In the genomic region with DNA sequence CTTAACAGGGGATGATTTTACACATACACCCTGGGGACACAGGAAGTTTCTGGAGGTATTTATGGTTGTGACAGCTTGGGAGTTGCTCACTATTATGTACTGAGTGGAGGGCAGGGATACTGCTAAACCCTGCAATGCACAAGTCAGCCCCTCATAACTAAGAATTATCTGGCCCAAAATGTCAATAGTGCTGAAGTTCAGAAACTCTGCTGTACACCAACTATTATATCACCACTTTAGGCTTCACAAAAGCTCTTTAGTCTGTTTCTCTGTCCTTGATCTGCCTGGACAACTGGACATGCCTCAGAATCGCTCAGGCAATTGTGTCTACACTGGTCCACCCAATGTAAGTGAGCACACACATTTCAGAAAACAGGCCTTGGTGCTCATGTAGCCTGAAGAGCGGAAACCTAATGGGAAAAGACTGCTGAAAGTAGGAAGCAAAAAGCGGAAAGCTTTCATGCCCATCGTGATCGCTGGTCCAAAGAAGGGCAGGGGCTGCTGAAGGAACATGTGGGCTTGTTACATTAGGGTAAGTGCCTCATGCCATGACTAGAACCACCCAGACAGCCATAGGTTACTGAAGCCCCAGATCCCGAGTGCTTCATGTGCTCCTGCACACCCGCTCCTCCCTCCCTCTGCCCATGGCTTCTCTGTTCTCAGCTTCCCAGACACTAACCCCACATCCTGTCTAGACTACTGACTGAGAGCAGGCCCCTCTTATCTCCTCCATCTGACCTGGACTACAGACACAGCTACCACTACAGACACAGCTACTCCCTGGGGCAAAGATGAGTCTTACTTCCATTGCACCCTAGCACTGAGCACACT, we compare ENCODE assay signal across 1 cellular context.
A peak's percentile ranks its signal among the peaks of the same experiment; 100 is the strongest.
TF ChIP-seq lines count a peak whose summit lies in the region.

No MANE protein-coding gene starts in this region.

TF ChIP-seq in HepG2, 621 proteins besides CTCF, POLR2A, EP300 and RAD21 (continues in another document):
- no peak for TF ChIP-seq DNMT1 (CRISPR knock-in tag; IDR thresholded peaks at IDR 0.05)
- TF ChIP-seq JDP2 (CRISPR knock-in tag; IDR thresholded peaks at IDR 0.05; ENCODE audit: borderline replicate concordance) = no peak
- no peak for TF ChIP-seq ZNF607 (CRISPR knock-in tag; IDR thresholded peaks at IDR 0.05; ENCODE audit: borderline replicate concordance)
- TF ChIP-seq, protein P1, sequence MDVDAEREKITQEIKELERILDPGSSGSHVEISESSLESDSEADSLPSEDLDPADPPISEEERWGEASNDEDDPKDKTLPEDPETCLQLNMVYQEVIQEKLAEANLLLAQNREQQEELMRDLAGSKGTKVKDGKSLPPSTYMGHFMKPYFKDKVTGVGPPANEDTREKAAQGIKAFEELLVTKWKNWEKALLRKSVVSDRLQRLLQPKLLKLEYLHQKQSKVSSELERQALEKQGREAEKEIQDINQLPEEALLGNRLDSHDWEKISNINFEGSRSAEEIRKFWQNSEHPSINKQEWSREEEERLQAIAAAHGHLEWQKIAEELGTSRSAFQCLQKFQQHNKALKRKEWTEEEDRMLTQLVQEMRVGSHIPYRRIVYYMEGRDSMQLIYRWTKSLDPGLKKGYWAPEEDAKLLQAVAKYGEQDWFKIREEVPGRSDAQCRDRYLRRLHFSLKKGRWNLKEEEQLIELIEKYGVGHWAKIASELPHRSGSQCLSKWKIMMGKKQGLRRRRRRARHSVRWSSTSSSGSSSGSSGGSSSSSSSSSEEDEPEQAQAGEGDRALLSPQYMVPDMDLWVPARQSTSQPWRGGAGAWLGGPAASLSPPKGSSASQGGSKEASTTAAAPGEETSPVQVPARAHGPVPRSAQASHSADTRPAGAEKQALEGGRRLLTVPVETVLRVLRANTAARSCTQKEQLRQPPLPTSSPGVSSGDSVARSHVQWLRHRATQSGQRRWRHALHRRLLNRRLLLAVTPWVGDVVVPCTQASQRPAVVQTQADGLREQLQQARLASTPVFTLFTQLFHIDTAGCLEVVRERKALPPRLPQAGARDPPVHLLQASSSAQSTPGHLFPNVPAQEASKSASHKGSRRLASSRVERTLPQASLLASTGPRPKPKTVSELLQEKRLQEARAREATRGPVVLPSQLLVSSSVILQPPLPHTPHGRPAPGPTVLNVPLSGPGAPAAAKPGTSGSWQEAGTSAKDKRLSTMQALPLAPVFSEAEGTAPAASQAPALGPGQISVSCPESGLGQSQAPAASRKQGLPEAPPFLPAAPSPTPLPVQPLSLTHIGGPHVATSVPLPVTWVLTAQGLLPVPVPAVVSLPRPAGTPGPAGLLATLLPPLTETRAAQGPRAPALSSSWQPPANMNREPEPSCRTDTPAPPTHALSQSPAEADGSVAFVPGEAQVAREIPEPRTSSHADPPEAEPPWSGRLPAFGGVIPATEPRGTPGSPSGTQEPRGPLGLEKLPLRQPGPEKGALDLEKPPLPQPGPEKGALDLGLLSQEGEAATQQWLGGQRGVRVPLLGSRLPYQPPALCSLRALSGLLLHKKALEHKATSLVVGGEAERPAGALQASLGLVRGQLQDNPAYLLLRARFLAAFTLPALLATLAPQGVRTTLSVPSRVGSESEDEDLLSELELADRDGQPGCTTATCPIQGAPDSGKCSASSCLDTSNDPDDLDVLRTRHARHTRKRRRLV (CRISPR knock-in tag; IDR thresholded peaks at IDR 0.05) = no peak
- TF ChIP-seq, protein P2, sequence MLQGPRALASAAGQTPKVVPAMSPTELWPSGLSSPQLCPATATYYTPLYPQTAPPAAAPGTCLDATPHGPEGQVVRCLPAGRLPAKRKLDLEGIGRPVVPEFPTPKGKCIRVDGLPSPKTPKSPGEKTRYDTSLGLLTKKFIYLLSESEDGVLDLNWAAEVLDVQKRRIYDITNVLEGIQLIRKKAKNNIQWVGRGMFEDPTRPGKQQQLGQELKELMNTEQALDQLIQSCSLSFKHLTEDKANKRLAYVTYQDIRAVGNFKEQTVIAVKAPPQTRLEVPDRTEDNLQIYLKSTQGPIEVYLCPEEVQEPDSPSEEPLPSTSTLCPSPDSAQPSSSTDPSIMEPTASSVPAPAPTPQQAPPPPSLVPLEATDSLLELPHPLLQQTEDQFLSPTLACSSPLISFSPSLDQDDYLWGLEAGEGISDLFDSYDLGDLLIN (CRISPR knock-in tag; IDR thresholded peaks at IDR 0.05; ENCODE audit: borderline replicate concordance) = no peak
- no peak for TF ChIP-seq HOXA9 (CRISPR knock-in tag; IDR thresholded peaks at IDR 0.05; ENCODE audit: borderline replicate concordance)
- TF ChIP-seq REL (CRISPR knock-in tag; conservative IDR thresholded peaks at IDR 0.05) = no peak
- TF ChIP-seq, protein P3, sequence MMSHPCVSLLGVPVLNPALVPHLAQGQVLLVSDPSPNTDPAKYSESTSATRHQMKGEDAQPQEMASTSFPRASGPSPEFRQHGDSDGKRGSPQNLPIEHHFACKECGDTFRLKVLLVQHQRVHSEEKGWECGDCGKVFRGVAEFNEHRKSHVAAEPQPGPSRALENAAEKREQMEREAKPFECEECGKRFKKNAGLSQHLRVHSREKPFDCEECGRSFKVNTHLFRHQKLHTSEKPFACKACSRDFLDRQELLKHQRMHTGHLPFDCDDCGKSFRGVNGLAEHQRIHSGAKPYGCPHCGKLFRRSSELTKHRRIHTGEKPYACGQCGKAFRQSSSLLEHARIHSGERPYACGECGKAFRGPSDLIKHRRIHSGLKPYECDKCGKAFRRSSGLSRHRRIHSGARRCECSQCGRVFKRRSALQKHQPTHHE (CRISPR knock-in tag; IDR thresholded peaks at IDR 0.05; ENCODE audit: borderline replicate concordance) = no peak
- peak; percentile 66; the same call in 1 of the 2 replicates for TF ChIP-seq ETV5 (CRISPR knock-in tag; IDR thresholded peaks at IDR 0.05; ENCODE audit: borderline replicate concordance)
- TF ChIP-seq YY1 (IDR thresholded peaks at IDR 0.05; ENCODE audit: insufficient read depth, insufficient replicate concordance, low read depth, low read length) = no peak
- TF ChIP-seq, protein P4, sequence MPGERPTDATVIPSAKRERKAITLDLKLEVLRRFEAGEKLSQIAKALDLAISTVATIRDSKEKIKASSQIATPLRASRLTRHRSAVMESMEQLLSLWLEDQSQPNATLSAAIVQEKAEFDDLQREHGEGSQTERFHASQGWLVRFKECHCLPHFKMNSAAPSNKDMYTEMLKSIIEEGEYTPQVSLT (CRISPR knock-in tag; IDR thresholded peaks at IDR 0.05; ENCODE audit: borderline replicate concordance, low read depth) = no peak
- TF ChIP-seq BHLHE40 (IDR thresholded peaks at IDR 0.05; ENCODE audit: low read length) = no peak
- no peak for TF ChIP-seq ATF7-NPFF (CRISPR knock-in tag; IDR thresholded peaks at IDR 0.05; ENCODE audit: low read depth)
- TF ChIP-seq, protein P5, sequence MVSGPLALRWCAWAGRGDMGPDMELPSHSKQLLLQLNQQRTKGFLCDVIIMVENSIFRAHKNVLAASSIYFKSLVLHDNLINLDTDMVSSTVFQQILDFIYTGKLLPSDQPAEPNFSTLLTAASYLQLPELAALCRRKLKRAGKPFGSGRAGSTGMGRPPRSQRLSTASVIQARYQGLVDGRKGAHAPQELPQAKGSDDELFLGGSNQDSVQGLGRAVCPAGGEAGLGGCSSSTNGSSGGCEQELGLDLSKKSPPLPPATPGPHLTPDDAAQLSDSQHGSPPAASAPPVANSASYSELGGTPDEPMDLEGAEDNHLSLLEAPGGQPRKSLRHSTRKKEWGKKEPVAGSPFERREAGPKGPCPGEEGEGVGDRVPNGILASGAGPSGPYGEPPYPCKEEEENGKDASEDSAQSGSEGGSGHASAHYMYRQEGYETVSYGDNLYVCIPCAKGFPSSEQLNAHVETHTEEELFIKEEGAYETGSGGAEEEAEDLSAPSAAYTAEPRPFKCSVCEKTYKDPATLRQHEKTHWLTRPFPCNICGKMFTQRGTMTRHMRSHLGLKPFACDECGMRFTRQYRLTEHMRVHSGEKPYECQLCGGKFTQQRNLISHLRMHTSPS (CRISPR knock-in tag; IDR thresholded peaks at IDR 0.05; ENCODE audit: low read depth) = 0 out of 2 replicates have a peak, but pooled peaks have one; percentile 54
- TF ChIP-seq ZNF10 (CRISPR knock-in tag; IDR thresholded peaks at IDR 0.05; ENCODE audit: borderline replicate concordance, low read depth) = no peak
- TF ChIP-seq, protein P6, sequence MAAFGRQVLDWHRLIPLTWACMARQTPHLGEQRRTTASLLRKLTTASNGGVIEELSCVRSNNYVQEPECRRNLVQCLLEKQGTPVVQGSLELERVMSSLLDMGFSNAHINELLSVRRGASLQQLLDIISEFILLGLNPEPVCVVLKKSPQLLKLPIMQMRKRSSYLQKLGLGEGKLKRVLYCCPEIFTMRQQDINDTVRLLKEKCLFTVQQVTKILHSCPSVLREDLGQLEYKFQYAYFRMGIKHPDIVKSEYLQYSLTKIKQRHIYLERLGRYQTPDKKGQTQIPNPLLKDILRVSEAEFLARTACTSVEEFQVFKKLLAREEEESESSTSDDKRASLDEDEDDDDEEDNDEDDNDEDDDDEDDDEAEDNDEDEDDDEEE (CRISPR knock-in tag; IDR thresholded peaks at IDR 0.05) = no peak
- TF ChIP-seq ATRX (CRISPR knock-in tag; IDR thresholded peaks at IDR 0.05; ENCODE audit: borderline replicate concordance) = no peak
- no peak for TF ChIP-seq ZNF121 (CRISPR knock-in tag; IDR thresholded peaks at IDR 0.05)
- no peak for TF ChIP-seq ZZZ3 (CRISPR knock-in tag; IDR thresholded peaks at IDR 0.05; ENCODE audit: borderline replicate concordance)
- no peak for TF ChIP-seq ZNF670 (CRISPR knock-in tag; IDR thresholded peaks at IDR 0.05; ENCODE audit: borderline replicate concordance)
- no peak for TF ChIP-seq ZNF879 (CRISPR knock-in tag; IDR thresholded peaks at IDR 0.05)
- TF ChIP-seq MAFG (CRISPR knock-in tag; IDR thresholded peaks at IDR 0.05) = no peak
- TF ChIP-seq LCORL (IDR thresholded peaks at IDR 0.05) = peak; percentile 30; the same call in 1 of the 2 replicates
- TF ChIP-seq LCORL (CRISPR knock-in tag; IDR thresholded peaks at IDR 0.05) = peak; percentile 62; the same call in 1 of the 2 replicates
- TF ChIP-seq ZNF317 (CRISPR knock-in tag; IDR thresholded peaks at IDR 0.05) = no peak; the same call in 1 of the 2 replicates
- TF ChIP-seq KDM2A (CRISPR knock-in tag; IDR thresholded peaks at IDR 0.05; ENCODE audit: borderline replicate concordance, low read depth) = no peak
- no peak for TF ChIP-seq HOXA5 (CRISPR knock-in tag; IDR thresholded peaks at IDR 0.05)
- TF ChIP-seq, protein P7, sequence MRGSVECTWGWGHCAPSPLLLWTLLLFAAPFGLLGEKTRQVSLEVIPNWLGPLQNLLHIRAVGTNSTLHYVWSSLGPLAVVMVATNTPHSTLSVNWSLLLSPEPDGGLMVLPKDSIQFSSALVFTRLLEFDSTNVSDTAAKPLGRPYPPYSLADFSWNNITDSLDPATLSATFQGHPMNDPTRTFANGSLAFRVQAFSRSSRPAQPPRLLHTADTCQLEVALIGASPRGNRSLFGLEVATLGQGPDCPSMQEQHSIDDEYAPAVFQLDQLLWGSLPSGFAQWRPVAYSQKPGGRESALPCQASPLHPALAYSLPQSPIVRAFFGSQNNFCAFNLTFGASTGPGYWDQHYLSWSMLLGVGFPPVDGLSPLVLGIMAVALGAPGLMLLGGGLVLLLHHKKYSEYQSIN (CRISPR knock-in tag; IDR thresholded peaks at IDR 0.05; ENCODE audit: borderline replicate concordance) = no peak
- 0 out of 2 replicates have a peak, but pooled peaks have one; percentile 18 for TF ChIP-seq WIZ (CRISPR knock-in tag; IDR thresholded peaks at IDR 0.05)
- TF ChIP-seq NR2F2 (IDR thresholded peaks at IDR 0.05; ENCODE audit: borderline replicate concordance, low read depth) = no peak; the same call in 1 of the 2 replicates
- TF ChIP-seq ZNF567 (CRISPR knock-in tag; IDR thresholded peaks at IDR 0.05; ENCODE audit: borderline replicate concordance) = no peak
- no peak for TF ChIP-seq PAX8 (CRISPR knock-in tag; IDR thresholded peaks at IDR 0.05; ENCODE audit: borderline replicate concordance)
- peak; percentile 65; the same call in 1 of the 2 replicates for TF ChIP-seq RXRA (CRISPR knock-in tag; IDR thresholded peaks at IDR 0.05)
- TF ChIP-seq MTA1 (CRISPR knock-in tag; IDR thresholded peaks at IDR 0.05; ENCODE audit: borderline replicate concordance) = no peak
- no peak for TF ChIP-seq KDM3A (CRISPR knock-in tag; IDR thresholded peaks at IDR 0.05; ENCODE audit: low read depth)
- no peak for TF ChIP-seq ZFP36L1 (CRISPR knock-in tag; IDR thresholded peaks at IDR 0.05)
- TF ChIP-seq SALL1 (CRISPR knock-in tag; IDR thresholded peaks at IDR 0.05) = peak; percentile 61
- TF ChIP-seq HMGA1 (CRISPR knock-in tag; conservative IDR thresholded peaks at IDR 0.05) = no peak
- peak; percentile 10; the same call in 1 of the 2 replicates for TF ChIP-seq MIXL1 (CRISPR knock-in tag; IDR thresholded peaks at IDR 0.05)
- TF ChIP-seq, protein P8, sequence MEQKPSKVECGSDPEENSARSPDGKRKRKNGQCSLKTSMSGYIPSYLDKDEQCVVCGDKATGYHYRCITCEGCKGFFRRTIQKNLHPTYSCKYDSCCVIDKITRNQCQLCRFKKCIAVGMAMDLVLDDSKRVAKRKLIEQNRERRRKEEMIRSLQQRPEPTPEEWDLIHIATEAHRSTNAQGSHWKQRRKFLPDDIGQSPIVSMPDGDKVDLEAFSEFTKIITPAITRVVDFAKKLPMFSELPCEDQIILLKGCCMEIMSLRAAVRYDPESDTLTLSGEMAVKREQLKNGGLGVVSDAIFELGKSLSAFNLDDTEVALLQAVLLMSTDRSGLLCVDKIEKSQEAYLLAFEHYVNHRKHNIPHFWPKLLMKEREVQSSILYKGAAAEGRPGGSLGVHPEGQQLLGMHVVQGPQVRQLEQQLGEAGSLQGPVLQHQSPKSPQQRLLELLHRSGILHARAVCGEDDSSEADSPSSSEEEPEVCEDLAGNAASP (CRISPR knock-in tag; IDR thresholded peaks at IDR 0.05; ENCODE audit: borderline replicate concordance) = 0 out of 2 replicates have a peak, but pooled peaks have one; percentile 26
- peak; percentile 47; the same call in 1 of the 2 replicates for TF ChIP-seq YEATS4 (CRISPR knock-in tag; IDR thresholded peaks at IDR 0.05; ENCODE audit: borderline replicate concordance)
- TF ChIP-seq, protein P9, sequence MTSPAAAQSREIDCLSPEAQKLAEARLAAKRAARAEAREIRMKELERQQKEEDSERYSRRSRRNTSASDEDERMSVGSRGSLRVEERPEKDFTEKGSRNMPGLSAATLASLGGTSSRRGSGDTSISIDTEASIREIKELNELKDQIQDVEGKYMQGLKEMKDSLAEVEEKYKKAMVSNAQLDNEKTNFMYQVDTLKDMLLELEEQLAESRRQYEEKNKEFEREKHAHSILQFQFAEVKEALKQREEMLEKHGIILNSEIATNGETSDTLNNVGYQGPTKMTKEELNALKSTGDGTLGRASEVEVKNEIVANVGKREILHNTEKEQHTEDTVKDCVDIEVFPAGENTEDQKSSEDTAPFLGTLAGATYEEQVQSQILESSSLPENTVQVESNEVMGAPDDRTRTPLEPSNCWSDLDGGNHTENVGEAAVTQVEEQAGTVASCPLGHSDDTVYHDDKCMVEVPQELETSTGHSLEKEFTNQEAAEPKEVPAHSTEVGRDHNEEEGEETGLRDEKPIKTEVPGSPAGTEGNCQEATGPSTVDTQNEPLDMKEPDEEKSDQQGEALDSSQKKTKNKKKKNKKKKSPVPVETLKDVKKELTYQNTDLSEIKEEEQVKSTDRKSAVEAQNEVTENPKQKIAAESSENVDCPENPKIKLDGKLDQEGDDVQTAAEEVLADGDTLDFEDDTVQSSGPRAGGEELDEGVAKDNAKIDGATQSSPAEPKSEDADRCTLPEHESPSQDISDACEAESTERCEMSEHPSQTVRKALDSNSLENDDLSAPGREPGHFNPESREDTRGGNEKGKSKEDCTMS (CRISPR knock-in tag; conservative IDR thresholded peaks at IDR 0.05) = no peak
- no peak for TF ChIP-seq TCF7L2 (IDR thresholded peaks at IDR 0.05; ENCODE audit: low read depth, low read length)
- no peak; the same call in 1 of the 2 replicates for TF ChIP-seq ZNF605 (CRISPR knock-in tag; IDR thresholded peaks at IDR 0.05)
- TF ChIP-seq ZNF709 (CRISPR knock-in tag; IDR thresholded peaks at IDR 0.05) = no peak
- TF ChIP-seq ZNF224 (CRISPR knock-in tag; IDR thresholded peaks at IDR 0.05) = no peak
